25 cellular contexts compared by ENCODE assay signal in genomic region chr11:25048632-25049031, GRCh38.
"Had no signal": no experiment of that assay in that cellular context is flagged by ENCODE, and none has a peak within 500 bp of the region (broad histone marks: within the 10 kb centered on the region; RNA-seq: fewer than 3 reads in every experiment).

No MANE protein-coding gene starts in this region.

- FAIRE-seq: endothelial cell of umbilical vein, frontal cortex had no signal

- H3K4me3 ChIP-seq: colonic mucosa, esophagus muscularis mucosa, gastroesophageal sphincter, heart left ventricle, hepatocyte, left lung, lower lobe of right lung, mucosa of descending colon had no signal

- DNase-seq: colonic mucosa; cortex of kidney; effector CD8-positive, alpha-beta T cell; effector memory CD8-positive, alpha-beta T cell; endodermal cell; foreskin keratinocyte; heart left ventricle; hypothalamus; immature natural killer cell; islet precursor cell; left cardiac atrium; left lung; left ventricle myocardium superior; lower lobe of right lung; mesenchymal stem cell; mucosa of descending colon; naive B cell; naive thymus-derived CD8-positive, alpha-beta T cell had no signal

- H3K4me3 Mint-ChIP-seq: dendritic cell treated with granulocyte-macrophage colony-stimulating factor and Interleukin-4, amounts not matched to agents 40 ng/mL and 50 ng/mL, for 4 days; effector memory CD8-positive, alpha-beta T cell; endodermal cell; immature natural killer cell; mesothelial cell of epicardium; naive B cell; naive thymus-derived CD8-positive, alpha-beta T cell had no signal

- H3K36me3 Mint-ChIP-seq: immature natural killer cell; mesothelial cell of epicardium; naive B cell; naive thymus-derived CD8-positive, alpha-beta T cell had no signal

- ATAC-seq: effector memory CD8-positive, alpha-beta T cell; foreskin keratinocyte; gastroesophageal sphincter; heart left ventricle; left cardiac atrium; left lung; left ventricle myocardium superior; lower lobe of right lung; mucosa of descending colon; naive thymus-derived CD8-positive, alpha-beta T cell had no signal

- H3K4me1 Mint-ChIP-seq: immature natural killer cell; naive B cell; naive thymus-derived CD8-positive, alpha-beta T cell had no signal

- H3K27ac ChIP-seq: colonic mucosa, esophagus muscularis mucosa, foreskin keratinocyte, gastroesophageal sphincter, heart left ventricle, hepatocyte, left lung, lower lobe of right lung had no signal

- H3K4me1 ChIP-seq: colonic mucosa, esophagus muscularis mucosa, foreskin keratinocyte, gastroesophageal sphincter, heart left ventricle, left lung, lower lobe of right lung had no signal

- H3K9me3 Mint-ChIP-seq: dendritic cell treated with granulocyte-macrophage colony-stimulating factor and Interleukin-4, amounts not matched to agents 40 ng/mL and 50 ng/mL, for 4 days; endodermal cell; mesothelial cell of epicardium; naive B cell had no signal

- H3K9me3 ChIP-seq: colonic mucosa, esophagus muscularis mucosa, gastroesophageal sphincter, heart left ventricle, left lung, lower lobe of right lung, mucosa of descending colon had no signal

- H3K27ac Mint-ChIP-seq: dendritic cell treated with granulocyte-macrophage colony-stimulating factor and Interleukin-4, amounts not matched to agents 40 ng/mL and 50 ng/mL, for 4 days; effector memory CD8-positive, alpha-beta T cell; endodermal cell; immature natural killer cell; mesothelial cell of epicardium; naive B cell; naive thymus-derived CD8-positive, alpha-beta T cell had no signal

- H3K36me3 ChIP-seq: colonic mucosa, esophagus muscularis mucosa, gastroesophageal sphincter, heart left ventricle, left lung, lower lobe of right lung had no signal

- H3K27me3 Mint-ChIP-seq: dendritic cell treated with granulocyte-macrophage colony-stimulating factor and Interleukin-4, amounts not matched to agents 40 ng/mL and 50 ng/mL, for 4 days; effector memory CD8-positive, alpha-beta T cell; naive B cell; naive thymus-derived CD8-positive, alpha-beta T cell had no signal
